9 cellular contexts compared by ENCODE assay signal in the genomic region with DNA sequence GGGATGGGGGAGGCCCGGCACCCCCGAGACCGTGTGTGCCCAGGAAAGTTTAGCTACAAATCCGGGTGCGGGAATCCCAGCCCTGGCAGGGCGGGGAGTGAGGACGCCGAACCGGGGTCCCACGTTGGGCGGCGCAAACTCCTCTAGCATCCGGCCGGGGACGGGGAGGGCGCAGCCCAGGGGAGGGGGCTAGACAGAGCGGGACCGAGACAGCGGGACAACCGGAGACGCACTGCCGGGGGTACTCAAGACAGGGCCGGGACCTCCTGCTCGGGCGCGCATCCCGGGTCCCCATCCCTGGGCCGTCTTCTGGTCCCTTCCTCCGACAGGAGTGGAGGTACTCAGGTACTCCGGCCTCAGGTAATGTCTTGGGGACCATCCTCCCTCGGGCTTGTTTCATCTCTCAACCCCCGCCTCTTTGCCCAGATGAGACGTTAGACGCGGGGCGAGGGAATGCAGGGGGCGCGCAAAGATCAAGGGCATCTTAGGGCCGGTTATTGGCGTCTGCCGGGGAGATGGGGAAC. TPM values are rescaled to one million over a fixed set of nuclear protein-coding genes. Genes with fewer than 3 reads are reported as not detected.
DNase-seq lines count a peak whose midpoint lies in the region; ATAC-seq and TF ChIP-seq lines count a peak whose summit lies in the region.
"Had no signal": no experiment of that assay in that cellular context is flagged by ENCODE, and none has a peak within 500 bp of the region (broad histone marks: within the 10 kb centered on the region; RNA-seq: fewer than 3 reads in every experiment).

No MANE protein-coding gene starts in this region.

- no peaks in the 10 kb centered on the region for H3K36me3 ChIP-seq in adipocyte (ENCODE audit: control insufficient read depth, insufficient read depth, low read length, severe bottlenecking)
- no peaks in the 10 kb centered on the region for H3K36me3 ChIP-seq in liver (ENCODE audit: control insufficient read depth in 4 of 4, insufficient read depth in 3 of 4, low read depth in 1 of 4, low read length in 3 of 4)
- no peaks in the 10 kb centered on the region for H3K36me3 ChIP-seq in urinary bladder (ENCODE audit: insufficient read depth)

- peak; percentile 5 for ATAC-seq in HG02759 (IDR thresholded peaks at IDR 0.05; ENCODE audit: unreplicated experiment)
- no peak for ATAC-seq in foreskin keratinocyte

- 7% methylated on average over 41 of the region's 41 CpGs for WGBS in liver
- WGBS in urinary bladder = 6% methylated on average over 41 of the region's 41 CpGs

- TF ChIP-seq RAD21 in liver (IDR thresholded peaks at IDR 0.05) = no peak

- H3K9me3 Mint-ChIP-seq in Calu3 (ENCODE audit: low read depth, unreplicated experiment) = no peaks in the 10 kb centered on the region
- H3K9me3 Mint-ChIP-seq: activated naive CD4-positive, alpha-beta T cell treated with anti-CD3 and anti-CD28 coated beads, Interleukin-2, amount 50 U/mL, for 72 hours had no signal

- no peak overlapping the region for H3K4me3 Mint-ChIP-seq in Calu3 (ENCODE audit: low read depth, unreplicated experiment)

- BruUV-seq in Calu3 (replicated peaks; lab: Mats Ljungman, UMichigan) = no TSS peak

- no peak overlapping the region for H3K27ac ChIP-seq in AG04450 (ENCODE audit: low read depth, low read length)
- H3K27ac ChIP-seq in liver (ENCODE audit: low read depth in 1 of 2, low read length in 2 of 2) = no peak overlapping the region
- H3K27ac ChIP-seq in urinary bladder (ENCODE audit: low read depth) = no peak overlapping the region
- H3K27ac ChIP-seq in foreskin keratinocyte = no peak overlapping the region

- H3K4me3 ChIP-seq in AG04450 (ENCODE audit: low read depth, low read length) (peak overlapping the region; percentile 60; the same call in 1 of the 2 replicates), adipocyte (ENCODE audit: low read length) (peak overlapping the region; percentile 85), liver (ENCODE audit: low read depth in 1 of 3, low read length in 3 of 3) (peak overlapping the region in 2 of 3 donors; percentile 22 to 76), urinary bladder (ENCODE audit: low read depth, low read length) (peak overlapping the region; percentile 69)

- TF ChIP-seq CTCF in AG04450 (IDR thresholded peaks at IDR 0.05; ENCODE audit: low read depth, low read length) = no peak
- TF ChIP-seq CTCF in liver (IDR thresholded peaks at IDR 0.05; ENCODE audit: low read depth, low read length, missing input control) = no peak
- TF ChIP-seq CTCF in foreskin keratinocyte (conservative IDR thresholded peaks at IDR 0.05) = no peak
- no peak for TF ChIP-seq CTCF in Calu3 (IDR thresholded peaks at IDR 0.05; ENCODE audit: unreplicated experiment)

- no peaks in the 10 kb centered on the region for H3K4me1 Mint-ChIP-seq in Calu3 (ENCODE audit: low read depth, unreplicated experiment)

- H3K9me3 ChIP-seq in AG04450 (ENCODE audit: control insufficient read depth, insufficient read depth, low read length) (no peaks in the 10 kb centered on the region), adipocyte (ENCODE audit: control insufficient read depth, low read length) (no peaks in the 10 kb centered on the region), liver (ENCODE audit: control insufficient read depth in 4 of 4, low read length in 3 of 4) (no peaks in the 10 kb centered on the region)

- DNase-seq in AG04450 (ENCODE audit: low read depth, low spot score) (no peak), adipocyte (ENCODE audit: low read depth) (no peak), foreskin keratinocyte (no peak), Calu3 (no peak)
- no peak for DNase-seq in effector CD4-positive, alpha-beta T cell

- peak overlapping the region; percentile 33 for H3K9ac ChIP-seq in adipocyte (ENCODE audit: low read length)
- H3K9ac ChIP-seq in liver (ENCODE audit: low read depth in 1 of 2, low read length in 2 of 2) = no peak overlapping the region

- CTCF ChIA-PET in AG04450 (lab: Charles Lee) (interaction anchor here (0.6 to 1.9 kb wide), 4 partner anchors 20 to 438 kb away, joined by 3 to 10 read pairs (median 5); no protein-coding TSS in a partner anchor), Calu3 (lab: Charles Lee) (interaction anchor here (2.0 kb wide), 1 partner anchor 170 kb away, joined by 6 read pairs; no protein-coding TSS in a partner anchor)

- POLR2A ChIA-PET in AG04450 (lab: Yijun Ruan, JAX) = no interaction called here

- intact Hi-C loops in Calu3 (cut with micrococcal nuclease; ENCODE audit: unreplicated experiment) = loop anchor here (2.0 kb wide), 1 partner anchor 171 kb away; no protein-coding TSS in a partner anchor

- peaks cover 34% of the 10 kb centered on the region for H3K27me3 ChIP-seq in AG04450 (ENCODE audit: control insufficient read depth, insufficient read depth, low read length)
- peaks cover 17% of the 10 kb centered on the region for H3K27me3 ChIP-seq in adipocyte (replicated peaks; ENCODE audit: control insufficient read depth, insufficient read depth, low read length)
- H3K27me3 ChIP-seq in liver (ENCODE audit: control insufficient read depth in 4 of 4, insufficient read depth in 4 of 4, low read length in 3 of 4) = no peaks in the 10 kb centered on the region
- H3K27me3 ChIP-seq in foreskin keratinocyte = peaks cover 42% of the 10 kb centered on the region

- peaks cover 28% of the 10 kb centered on the region for H3K27me3 Mint-ChIP-seq in Calu3 (ENCODE audit: unreplicated experiment)

- H3K36me3 Mint-ChIP-seq in Calu3 (ENCODE audit: insufficient read depth, unreplicated experiment) = no peaks in the 10 kb centered on the region
- H3K36me3 Mint-ChIP-seq: activated naive CD4-positive, alpha-beta T cell treated with anti-CD3 and anti-CD28 coated beads, Interleukin-2, amount 50 U/mL, for 72 hours had no signal

- H3K27ac Mint-ChIP-seq in Calu3 (ENCODE audit: unreplicated experiment) = no peak overlapping the region
- H3K27ac Mint-ChIP-seq: activated naive CD4-positive, alpha-beta T cell treated with anti-CD3 and anti-CD28 coated beads, Interleukin-2, amount 50 U/mL, for 72 hours had no signal

- H3K4me1 ChIP-seq in adipocyte (ENCODE audit: control insufficient read depth, insufficient read depth, low read length) (peaks cover 9% of the 10 kb centered on the region), liver (ENCODE audit: control insufficient read depth in 4 of 4, insufficient read depth in 4 of 4, low read length in 3 of 4) (peaks cover 3 to 11% (median 3%) of the 10 kb centered on the region in 4 donors), urinary bladder (ENCODE audit: insufficient read depth) (no peaks in the 10 kb centered on the region), foreskin keratinocyte (no peaks in the 10 kb centered on the region)

TF ChIP-seq in liver, 16 proteins besides CTCF, POLR2A, EP300 and RAD21:
- TF ChIP-seq, protein P1, sequence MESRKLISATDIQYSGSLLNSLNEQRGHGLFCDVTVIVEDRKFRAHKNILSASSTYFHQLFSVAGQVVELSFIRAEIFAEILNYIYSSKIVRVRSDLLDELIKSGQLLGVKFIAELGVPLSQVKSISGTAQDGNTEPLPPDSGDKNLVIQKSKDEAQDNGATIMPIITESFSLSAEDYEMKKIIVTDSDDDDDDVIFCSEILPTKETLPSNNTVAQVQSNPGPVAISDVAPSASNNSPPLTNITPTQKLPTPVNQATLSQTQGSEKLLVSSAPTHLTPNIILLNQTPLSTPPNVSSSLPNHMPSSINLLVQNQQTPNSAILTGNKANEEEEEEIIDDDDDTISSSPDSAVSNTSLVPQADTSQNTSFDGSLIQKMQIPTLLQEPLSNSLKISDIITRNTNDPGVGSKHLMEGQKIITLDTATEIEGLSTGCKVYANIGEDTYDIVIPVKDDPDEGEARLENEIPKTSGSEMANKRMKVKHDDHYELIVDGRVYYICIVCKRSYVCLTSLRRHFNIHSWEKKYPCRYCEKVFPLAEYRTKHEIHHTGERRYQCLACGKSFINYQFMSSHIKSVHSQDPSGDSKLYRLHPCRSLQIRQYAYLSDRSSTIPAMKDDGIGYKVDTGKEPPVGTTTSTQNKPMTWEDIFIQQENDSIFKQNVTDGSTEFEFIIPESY (IDR thresholded peaks at IDR 0.05) = no peak

RNA-seq across cellular contexts. Expression of a gene that starts 0.6 kb away (rescaled TPM):
- polyA plus RNA-seq in AG04450 (2011; rRNA removed) = 0.26 and 0.40 TPM in 2 replicates
- 0.35 and 0.41 TPM in 2 replicates for polyA minus RNA-seq in AG04450 (2011; rRNA and poly(A)+ RNA removed)
- under 1 TPM; 0.42 to 0.67 TPM for total RNA-seq in liver
- polyA plus RNA-seq in liver = 1 to 10 TPM in 1 of 2 donors, under 1 TPM in 1; 0.27 to 1.1 TPM
- total RNA-seq in urinary bladder = 8.1 TPM
- 4.5 TPM for polyA plus RNA-seq in urinary bladder
- total RNA-seq in foreskin keratinocyte = 13.1 and 14.5 TPM in 2 replicates
- 2.4 and 3.1 TPM in 2 replicates for polyA plus RNA-seq in foreskin keratinocyte
- total RNA-seq in Calu3 (2022) = 0.76 and 0.97 TPM in 2 replicates
